ENCODE assay signal across 10 cellular contexts in the genomic region with DNA sequence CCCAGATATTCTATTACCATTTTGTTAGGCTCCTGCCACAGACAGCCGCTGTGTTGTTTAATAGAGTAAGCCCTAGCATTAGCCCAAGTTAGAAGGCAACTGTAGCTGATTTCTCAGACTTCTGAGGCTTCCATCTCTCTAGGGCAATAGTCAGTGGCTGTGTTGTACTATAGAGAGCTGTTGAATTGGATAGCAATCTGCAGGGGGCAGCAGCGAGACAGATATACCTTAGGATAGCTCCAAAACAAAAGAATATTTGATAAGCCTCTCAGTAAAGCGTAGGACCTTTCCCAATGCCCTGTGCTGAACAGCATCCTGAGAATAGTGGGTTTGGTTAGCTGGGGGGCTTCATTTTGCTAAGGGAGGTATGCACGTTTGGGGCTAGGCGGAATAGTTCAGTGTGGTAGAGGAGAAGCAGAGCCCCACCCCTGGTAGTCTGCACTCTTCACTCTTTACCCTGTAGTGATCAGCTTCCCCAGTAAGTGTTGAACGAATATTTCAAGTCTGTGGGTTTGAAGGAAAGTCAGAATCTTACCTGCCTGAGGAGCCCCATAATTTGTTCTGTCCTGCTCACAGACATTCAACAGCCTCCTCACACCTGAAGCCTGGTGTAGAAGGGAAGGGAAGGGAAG.
DNase-seq lines count a peak whose midpoint lies in the region; ATAC-seq and TF ChIP-seq lines count a peak whose summit lies in the region.
"Had no signal": no experiment of that assay in that cellular context is flagged by ENCODE, and none has a peak within 500 bp of the region (broad histone marks: within the 10 kb centered on the region; RNA-seq: fewer than 3 reads in every experiment).

No MANE protein-coding gene starts in this region.

- peak; percentile 36 for TF ChIP-seq CTCF in lower lobe of right lung (IDR thresholded peaks at IDR 0.05)

- no peak overlapping the region for H3K4me3 ChIP-seq in lower lobe of right lung

- no peaks in the 10 kb centered on the region for H3K36me3 ChIP-seq in lower lobe of right lung

- H3K27ac Mint-ChIP-seq in activated T-helper 17 cell treated with anti-CD3 and anti-CD28 coated beads, Interleukin-2, amount 50 U/mL, for 72 hours = no peak overlapping the region
- no peak overlapping the region for H3K27ac Mint-ChIP-seq in activated T-helper 2 cell treated with anti-CD3 and anti-CD28 coated beads, Interferon-gamma antibody, Interleukin-2, Interleukin-4, amounts not matched to agents 10 μg/mL and 5 μg/mL and 100 μg/mL, durations not matched to agents 14 hours and 24 hours and 36 hours

- H3K36me3 Mint-ChIP-seq in activated T-helper 17 cell treated with anti-CD3 and anti-CD28 coated beads, Interleukin-2, amount 50 U/mL, for 72 hours (ENCODE audit: low read depth) = no peaks in the 10 kb centered on the region
- H3K36me3 Mint-ChIP-seq in activated T-helper 2 cell treated with anti-CD3 and anti-CD28 coated beads, Interferon-gamma antibody, Interleukin-2, Interleukin-4, amounts not matched to agents 10 μg/mL and 5 μg/mL and 100 μg/mL, durations not matched to agents 14 hours and 24 hours and 36 hours (ENCODE audit: low read depth) = no peaks in the 10 kb centered on the region

- no peak overlapping the region for H3K27ac ChIP-seq in lower lobe of right lung

- H3K27me3 ChIP-seq in lower lobe of right lung (ENCODE audit: low read depth) = no peaks in the 10 kb centered on the region

- ATAC-seq in activated T-helper 17 cell treated with anti-CD3 and anti-CD28 coated beads, Interleukin-2, amount 50 U/mL, for 72 hours (replicated peaks) = peak; percentile 42
- peak; percentile 58 to 60 for ATAC-seq in lower lobe of right lung
- no peak for ATAC-seq in GM21528 (IDR thresholded peaks at IDR 0.05; ENCODE audit: low FRiP score, unreplicated experiment)

- no peaks in the 10 kb centered on the region for H3K4me1 Mint-ChIP-seq in activated T-helper 17 cell treated with anti-CD3 and anti-CD28 coated beads, Interleukin-2, amount 50 U/mL, for 72 hours
- no peaks in the 10 kb centered on the region for H3K4me1 Mint-ChIP-seq in activated T-helper 2 cell treated with anti-CD3 and anti-CD28 coated beads, Interferon-gamma antibody, Interleukin-2, Interleukin-4, amounts not matched to agents 10 μg/mL and 5 μg/mL and 100 μg/mL, durations not matched to agents 14 hours and 24 hours and 36 hours (ENCODE audit: low read depth)

- intact Hi-C loops in lower lobe of right lung (cut with DNase I) = no loop called here
- intact Hi-C loops in activated T-helper 2 cell treated with anti-CD3 and anti-CD28 coated beads, Interferon-gamma antibody, Interleukin-2, Interleukin-4, amounts not matched to agents 10 μg/mL and 5 μg/mL and 100 μg/mL, durations not matched to agents 14 hours and 24 hours and 36 hours (cut with micrococcal nuclease) = no loop called here

- H3K9me3 ChIP-seq in lower lobe of right lung = no peaks in the 10 kb centered on the region

- H3K4me3 Mint-ChIP-seq in activated T-helper 17 cell treated with anti-CD3 and anti-CD28 coated beads, Interleukin-2, amount 50 U/mL, for 72 hours = no peak overlapping the region
- no peak overlapping the region for H3K4me3 Mint-ChIP-seq in activated T-helper 2 cell treated with anti-CD3 and anti-CD28 coated beads, Interferon-gamma antibody, Interleukin-2, Interleukin-4, amounts not matched to agents 10 μg/mL and 5 μg/mL and 100 μg/mL, durations not matched to agents 14 hours and 24 hours and 36 hours (ENCODE audit: low read depth)

- peak; percentile 76 for TF ChIP-seq RAD21 in Ishikawa (IDR thresholded peaks at IDR 0.05; ENCODE audit: low read depth)

- H3K9me3 Mint-ChIP-seq in activated T-helper 17 cell treated with anti-CD3 and anti-CD28 coated beads, Interleukin-2, amount 50 U/mL, for 72 hours = no peaks in the 10 kb centered on the region
- H3K9me3 Mint-ChIP-seq in activated T-helper 2 cell treated with anti-CD3 and anti-CD28 coated beads, Interferon-gamma antibody, Interleukin-2, Interleukin-4, amounts not matched to agents 10 μg/mL and 5 μg/mL and 100 μg/mL, durations not matched to agents 14 hours and 24 hours and 36 hours = no peaks in the 10 kb centered on the region

- H3K4me1 ChIP-seq in lower lobe of right lung = no peaks in the 10 kb centered on the region

- H3K27me3 Mint-ChIP-seq in activated T-helper 17 cell treated with anti-CD3 and anti-CD28 coated beads, Interleukin-2, amount 50 U/mL, for 72 hours = peaks cover 21% of the 10 kb centered on the region
- peaks cover 1% of the 10 kb centered on the region for H3K27me3 Mint-ChIP-seq in activated T-helper 2 cell treated with anti-CD3 and anti-CD28 coated beads, Interferon-gamma antibody, Interleukin-2, Interleukin-4, amounts not matched to agents 10 μg/mL and 5 μg/mL and 100 μg/mL, durations not matched to agents 14 hours and 24 hours and 36 hours (ENCODE audit: low read depth)

- no peak for TF ChIP-seq EP300 in Ishikawa (IDR thresholded peaks at IDR 0.05; ENCODE audit: borderline replicate concordance)

- DNase-seq in ELR (ENCODE audit: low read depth) (peak; percentile 22), lower lobe of right lung (peak; percentile 55), mesenteric fat pad (ENCODE audit: low spot score) (no peak)
- DNase-seq in activated T-helper 2 cell treated with anti-CD3 and anti-CD28 coated beads, Interferon-gamma antibody, Interleukin-2, Interleukin-4, amounts not matched to agents 10 μg/mL and 5 μg/mL and 100 μg/mL, durations not matched to agents 14 hours and 24 hours and 36 hours (ENCODE audit: low spot score) = no peak
- DNase-seq in activated CD4-positive, alpha-beta T cell treated with anti-CD3 and anti-CD28 coated beads for 4 hours = no peak
- DNase-seq: activated gamma-delta T cell, NCI-H1105 treated with DMSO at 0.1 percent for 48 hours had no signal

TF ChIP-seq in Ishikawa, 13 proteins besides CTCF, POLR2A, EP300 and RAD21:
- TF ChIP-seq FOXM1 (IDR thresholded peaks at IDR 0.05; ENCODE audit: borderline replicate concordance, low read depth) (no peak), TCF12 (IDR thresholded peaks at IDR 0.05; ENCODE audit: low read depth) (no peak), EGR1 (IDR thresholded peaks at IDR 0.05) (no peak), TAF1 (IDR thresholded peaks at IDR 0.05; ENCODE audit: low read depth) (no peak), CEBPB (IDR thresholded peaks at IDR 0.05) (no peak), NFIC (IDR thresholded peaks at IDR 0.05) (no peak), CREB1 (IDR thresholded peaks at IDR 0.05; ENCODE audit: low read depth) (no peak), TEAD4 (IDR thresholded peaks at IDR 0.05) (no peak), ZBTB7A (IDR thresholded peaks at IDR 0.05; ENCODE audit: low read depth) (no peak)
- TF ChIP-seq, protein P1, sequence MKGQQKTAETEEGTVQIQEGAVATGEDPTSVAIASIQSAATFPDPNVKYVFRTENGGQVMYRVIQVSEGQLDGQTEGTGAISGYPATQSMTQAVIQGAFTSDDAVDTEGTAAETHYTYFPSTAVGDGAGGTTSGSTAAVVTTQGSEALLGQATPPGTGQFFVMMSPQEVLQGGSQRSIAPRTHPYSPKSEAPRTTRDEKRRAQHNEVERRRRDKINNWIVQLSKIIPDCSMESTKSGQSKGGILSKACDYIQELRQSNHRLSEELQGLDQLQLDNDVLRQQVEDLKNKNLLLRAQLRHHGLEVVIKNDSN (IDR thresholded peaks at IDR 0.05) = no peak

Comparison
In these comparisons a context has a peak if more than half of its experiments do, and no peak if none do; other contexts are left out.
1. DNase-seq: peak in ELR (single experiment) and lower lobe of right lung (single experiment); none in activated T-helper 2 cell treated with anti-CD3 and anti-CD28 coated beads, Interferon-gamma antibody, Interleukin-2, Interleukin-4, amounts not matched to agents 10 μg/mL and 5 μg/mL and 100 μg/mL, durations not matched to agents 14 hours and 24 hours and 36 hours (single experiment), mesenteric fat pad (single experiment) and activated CD4-positive, alpha-beta T cell treated with anti-CD3 and anti-CD28 coated beads for 4 hours (0 of 2).